Comparison of ENCODE assay signal across 1 cellular context in genomic region chr19:40320558-40320935, GRCh38.
TF ChIP-seq lines count a peak whose summit lies in the region.

No MANE protein-coding gene starts in this region.

TF ChIP-seq in HEK293, 187 proteins besides CTCF, POLR2A, EP300 and RAD21 (continued from another document):
- TF ChIP-seq SALL2 (tag by site-specific recombination; IDR thresholded peaks at IDR 0.05; ENCODE audit: borderline replicate concordance) = 0 out of 2 replicates have a peak, but pooled peaks have one; percentile 9
